Comparison of ENCODE assay signal across 12 cellular contexts in the genomic region with DNA sequence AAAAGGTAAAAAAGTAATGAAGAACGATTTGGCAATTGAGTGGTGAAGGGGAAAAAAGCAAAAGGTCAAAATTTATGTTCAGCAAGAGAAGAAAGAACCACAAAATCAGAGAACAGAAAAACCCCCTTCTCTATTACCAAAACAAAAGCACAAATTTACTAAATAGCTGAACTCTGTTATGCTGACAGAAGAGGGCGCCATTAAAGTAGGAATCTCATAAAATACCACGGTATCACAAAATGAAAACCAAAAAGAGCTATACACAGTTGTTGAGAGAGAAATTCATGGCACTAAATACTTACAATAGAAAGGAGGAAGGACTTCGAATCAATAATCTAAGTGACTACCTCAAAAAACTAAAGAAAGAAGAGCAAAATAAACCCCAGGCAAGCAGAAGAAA.
DNase-seq lines count a peak whose midpoint lies in the region; ATAC-seq and TF ChIP-seq lines count a peak whose summit lies in the region.
"Had no signal": no experiment of that assay in that cellular context is flagged by ENCODE, and none has a peak within 500 bp of the region (broad histone marks: within the 10 kb centered on the region; RNA-seq: fewer than 3 reads in every experiment).

No MANE protein-coding gene starts in this region.

- no peak overlapping the region for H3K27ac ChIP-seq in VCaP
- H3K27ac ChIP-seq in liver (ENCODE audit: low read depth in 1 of 2, low read length in 2 of 2): no peak overlapping the region
- H3K27ac ChIP-seq: SK-N-MC, skin epidermis had no signal

- H3K4me3 ChIP-seq in liver (ENCODE audit: low read depth in 1 of 3, low read length in 3 of 3): no peak overlapping the region
- H3K4me3 ChIP-seq: SK-N-MC, skin epidermis had no signal

- TF ChIP-seq RAD21 in liver (IDR thresholded peaks at IDR 0.05): peak; percentile 34 to 67

- in situ Hi-C loops in KBM-7 (cut with MboI; ENCODE audit: low pct_unique_long_range_greater_than_20kb, low sequenced_read_pairs): no loop called here

- intact Hi-C loops in left colon (cut with DNase I, micrococcal nuclease): no loop called here

- no peaks in the 10 kb centered on the region for H3K27me3 ChIP-seq in liver (ENCODE audit: control insufficient read depth in 4 of 4, insufficient read depth in 4 of 4, low read length in 3 of 4)

- DNase-seq in EL (peak; percentile 0), KBM-7 (peak; percentile 32), NCI-H2196 treated with DMSO at 0.1 percent for 48 hours (lab: John Stamatoyannopoulos, UW; ENCODE audit: unreplicated experiment) (no peak), left colon (no peak), NCI-H510A treated with DMSO at 0.1 percent for 48 hours (lab: John Stamatoyannopoulos, UW) (no peak)
- DNase-seq: aorta, KG1 had no signal

- H3K9me3 ChIP-seq in liver (ENCODE audit: control insufficient read depth in 4 of 4, low read length in 3 of 4): peaks cover 0 to 2% (median under 1%) of the 10 kb centered on the region in 4 donors

- no peaks in the 10 kb centered on the region for H3K4me1 ChIP-seq in liver (ENCODE audit: control insufficient read depth in 4 of 4, insufficient read depth in 4 of 4, low read length in 3 of 4)

- no peaks in the 10 kb centered on the region for H3K36me3 ChIP-seq in liver (ENCODE audit: control insufficient read depth in 4 of 4, insufficient read depth in 3 of 4, low read depth in 1 of 4, low read length in 3 of 4)

- TF ChIP-seq CTCF in VCaP (conservative IDR thresholded peaks at IDR 0.05) (peak; percentile 51), liver (IDR thresholded peaks at IDR 0.05; ENCODE audit: low read depth, low read length, missing input control) (peak; percentile 20)

- H3K9ac ChIP-seq in liver (ENCODE audit: low read depth in 1 of 2, low read length in 2 of 2): no peak overlapping the region

- 17% methylated on average over 4 of the region's 4 CpGs for WGBS in liver

- ATAC-seq in left colon: no peak
- ATAC-seq in HG02610 (IDR thresholded peaks at IDR 0.05; ENCODE audit: unreplicated experiment): no peak

TF ChIP-seq in liver, 16 proteins besides CTCF, POLR2A, EP300 and RAD21:
- TF ChIP-seq NR2F2 (IDR thresholded peaks at IDR 0.05) (no peak), FOXA1 (IDR thresholded peaks at IDR 0.05) (no peak), GABPA (IDR thresholded peaks at IDR 0.05 in 1 of 2, conservative IDR thresholded peaks at IDR 0.05 in 1 of 2) (no peak), TAF1 (conservative IDR thresholded peaks at IDR 0.05) (no peak), EGR1 (IDR thresholded peaks at IDR 0.05; ENCODE audit: low read depth in 2 of 2) (no peak), JUND (IDR thresholded peaks at IDR 0.05) (no peak), HNF4G (IDR thresholded peaks at IDR 0.05) (no peak), SP1 (IDR thresholded peaks at IDR 0.05) (no peak)
- TF ChIP-seq, protein P1, sequence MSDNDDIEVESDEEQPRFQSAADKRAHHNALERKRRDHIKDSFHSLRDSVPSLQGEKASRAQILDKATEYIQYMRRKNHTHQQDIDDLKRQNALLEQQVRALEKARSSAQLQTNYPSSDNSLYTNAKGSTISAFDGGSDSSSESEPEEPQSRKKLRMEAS (IDR thresholded peaks at IDR 0.05): no peak
- TF ChIP-seq, protein P2, sequence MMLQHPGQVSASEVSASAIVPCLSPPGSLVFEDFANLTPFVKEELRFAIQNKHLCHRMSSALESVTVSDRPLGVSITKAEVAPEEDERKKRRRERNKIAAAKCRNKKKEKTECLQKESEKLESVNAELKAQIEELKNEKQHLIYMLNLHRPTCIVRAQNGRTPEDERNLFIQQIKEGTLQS (IDR thresholded peaks at IDR 0.05): no peak
- TF ChIP-seq, protein P3, sequence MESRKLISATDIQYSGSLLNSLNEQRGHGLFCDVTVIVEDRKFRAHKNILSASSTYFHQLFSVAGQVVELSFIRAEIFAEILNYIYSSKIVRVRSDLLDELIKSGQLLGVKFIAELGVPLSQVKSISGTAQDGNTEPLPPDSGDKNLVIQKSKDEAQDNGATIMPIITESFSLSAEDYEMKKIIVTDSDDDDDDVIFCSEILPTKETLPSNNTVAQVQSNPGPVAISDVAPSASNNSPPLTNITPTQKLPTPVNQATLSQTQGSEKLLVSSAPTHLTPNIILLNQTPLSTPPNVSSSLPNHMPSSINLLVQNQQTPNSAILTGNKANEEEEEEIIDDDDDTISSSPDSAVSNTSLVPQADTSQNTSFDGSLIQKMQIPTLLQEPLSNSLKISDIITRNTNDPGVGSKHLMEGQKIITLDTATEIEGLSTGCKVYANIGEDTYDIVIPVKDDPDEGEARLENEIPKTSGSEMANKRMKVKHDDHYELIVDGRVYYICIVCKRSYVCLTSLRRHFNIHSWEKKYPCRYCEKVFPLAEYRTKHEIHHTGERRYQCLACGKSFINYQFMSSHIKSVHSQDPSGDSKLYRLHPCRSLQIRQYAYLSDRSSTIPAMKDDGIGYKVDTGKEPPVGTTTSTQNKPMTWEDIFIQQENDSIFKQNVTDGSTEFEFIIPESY (IDR thresholded peaks at IDR 0.05): no peak
TF ChIP-seq in liver: peak in this region for 0.

Comparison
In these comparisons a context has a peak if more than half of its experiments do, and no peak if none do; other contexts are left out.
1. DNase-seq: peak in EL (single experiment) and KBM-7 (single experiment); none in NCI-H2196 treated with DMSO at 0.1 percent for 48 hours (single experiment), left colon (0 of 2) and NCI-H510A treated with DMSO at 0.1 percent for 48 hours (single experiment).